ENCODE assay signal across 12 cellular contexts in genomic region chr2:36695746-36696415, GRCh38. TPM values are rescaled to one million over a fixed set of nuclear protein-coding genes. Genes with fewer than 3 reads are reported as not detected.
DNase-seq lines count a peak whose midpoint lies in the region; ATAC-seq and TF ChIP-seq lines count a peak whose summit lies in the region.
"Had no signal": no experiment of that assay in that cellular context is flagged by ENCODE, and none has a peak within 500 bp of the region (broad histone marks: within the 10 kb centered on the region; RNA-seq: fewer than 3 reads in every experiment).

No MANE protein-coding gene starts in this region.

- TF ChIP-seq CTCF in AG04449 (IDR thresholded peaks at IDR 0.05; ENCODE audit: insufficient read depth, low read length, missing control alignments) = peak; percentile 63

- POLR2A ChIA-PET in AG04449 (lab: Yijun Ruan, JAX) = no interaction called here

- H3K4me3 ChIP-seq in AG04449 (ENCODE audit: low read depth, low read length) = no peak overlapping the region
- H3K4me3 ChIP-seq: thoracic aorta had no signal

- CTCF ChIA-PET in AG04449 (lab: Yijun Ruan, JAX) = interaction anchor here (0.6 to 1.4 kb wide), 6 partner anchors 9 to 89 kb away, joined by 3 to 6 read pairs (median 4); no protein-coding TSS in a partner anchor

- peak; percentile 82 for ATAC-seq in left ventricle myocardium superior
- ATAC-seq in left lobe of liver = no peak
- ATAC-seq in GM21717 (IDR thresholded peaks at IDR 0.05; ENCODE audit: unreplicated experiment) = no peak
- ATAC-seq: activated CD4-positive, CD25-positive, alpha-beta regulatory T cell treated with anti-CD3 and anti-CD28 coated beads, Interleukin-2, amount 50 U/mL, for 24 hours had no signal

- DNase-seq in AG04449 (ENCODE audit: low read depth, low spot score) = no peak
- DNase-seq in HCEC 1CT = peak; percentile 74
- peak; percentile 65 for DNase-seq in amniotic epithelial cell (ENCODE audit: low read depth)
- no peak for DNase-seq in left ventricle myocardium superior
- DNase-seq in NOMO-1 treated with DMSO at 0.1 percent for 48 hours (lab: John Stamatoyannopoulos, UW; ENCODE audit: unreplicated experiment) = no peak
- no peak for DNase-seq in left lobe of liver (ENCODE audit: low spot score)
- no peak for DNase-seq in activated effector memory CD4-positive, alpha-beta T cell treated with anti-CD3 and anti-CD28 coated beads, Interleukin-2, amount 50 U/mL, for 16 hours
- DNase-seq: activated naive CD8-positive, alpha-beta T cell treated with anti-CD3 and anti-CD28 coated beads, Interleukin-2, amount 10 ng/mL, durations not matched to agents 7 days and 5 days had no signal

- intact Hi-C loops in left ventricle myocardium superior (cut with micrococcal nuclease) = no loop called here

RNA-seq across cellular contexts. Expression of gene VIT, which starts 0.6 kb away (rescaled TPM):
- total RNA-seq in left ventricle myocardium superior (13.3 TPM), left lobe of liver (not detected)
- total RNA-seq: activated naive CD8-positive, alpha-beta T cell treated with anti-CD3 and anti-CD28 coated beads, Interleukin-2, amount 10 ng/mL, durations not matched to agents 7 days and 5 days; mononuclear cell had no signal

Comparison
In these comparisons a context has a peak if more than half of its experiments do, and no peak if none do; other contexts are left out.
1. DNase-seq: peak in HCEC 1CT (single experiment) and amniotic epithelial cell (single experiment); none in AG04449 (single experiment), left ventricle myocardium superior (single experiment), NOMO-1 treated with DMSO at 0.1 percent for 48 hours (single experiment), left lobe of liver (single experiment) and activated effector memory CD4-positive, alpha-beta T cell treated with anti-CD3 and anti-CD28 coated beads, Interleukin-2, amount 50 U/mL, for 16 hours (single experiment).
2. RNA of gene VIT, which starts 0.6 kb away (total RNA-seq): 13.3 TPM in left ventricle myocardium superior (single experiment); not detected in left lobe of liver (single experiment); every median in the first group is over 10 times any median in the second.